ENCODE assay signal across 27 cellular contexts in the genomic region with DNA sequence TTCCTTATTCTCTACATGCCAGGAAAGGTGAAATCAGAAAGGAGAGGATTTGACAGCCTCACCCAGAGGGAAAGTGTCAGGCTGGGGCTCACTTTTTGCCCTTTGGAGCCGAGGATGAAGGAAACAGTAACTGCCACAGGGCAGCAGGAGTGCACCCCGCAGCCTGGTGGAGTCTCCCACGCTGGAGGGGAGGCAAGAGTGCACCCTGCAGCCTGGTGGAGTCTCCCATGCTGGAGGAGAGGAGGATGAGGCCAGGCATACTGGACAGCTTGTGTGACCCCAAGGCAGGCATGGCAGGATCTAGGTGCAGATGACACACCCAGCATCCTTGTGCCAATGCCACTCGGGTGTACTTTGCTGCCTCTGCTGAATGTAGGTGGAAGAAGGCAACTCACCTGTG.
"Had no signal": no experiment of that assay in that cellular context is flagged by ENCODE, and none has a peak within 500 bp of the region (broad histone marks: within the 10 kb centered on the region; RNA-seq: fewer than 3 reads in every experiment).

No MANE protein-coding gene starts in this region.

- H3K36me3 ChIP-seq: neural progenitor cell, neutrophil, pancreas, right lobe of liver, sigmoid colon, suprapubic skin, tibial artery, transverse colon, vagina had no signal

- H3K27me3 ChIP-seq: neural progenitor cell, neutrophil, pancreas, right lobe of liver, sigmoid colon, suprapubic skin, testis, transverse colon, vagina had no signal

- FAIRE-seq: pancreas, small intestine, urothelium cell line had no signal

- DNase-seq: naive B cell; natural killer cell; nucleus accumbens; psoas muscle; sigmoid colon; small intestine; stimulated activated CD4-positive, alpha-beta T cell treated with anti-CD3 and anti-CD28 coated beads, Interleukin-12 subunit alpha, Interleukin-12 subunit beta, amount 100 ng/mL, for 4 hours; stimulated activated CD4-positive, alpha-beta T cell treated with anti-CD3 and anti-CD28 coated beads, Interleukin-1b, Interleukin-23, amount 100 ng/mL, for 48 hours; stimulated activated CD4-positive, alpha-beta T cell treated with anti-CD3 and anti-CD28 coated beads, Interleukin-4, amount 100 ng/mL, for 1 hour; stimulated activated CD4-positive, alpha-beta T cell treated with anti-CD3 and anti-CD28 coated beads, Interleukin-4, amount 100 ng/mL, for 4 hours; stimulated activated CD8-positive, alpha-beta memory T cell treated with anti-CD3 and anti-CD28 coated beads, Interleukin-4, amount 100 ng/mL, for 48 hours; stimulated activated naive CD4-positive, alpha-beta T cell; stimulated activated naive CD8-positive, alpha-beta T cell treated with anti-CD3 and anti-CD28 coated beads, Interleukin-15, amount 100 ng/mL, for 72 hours; stimulated activated naive CD8-positive, alpha-beta T cell treated with anti-CD3 and anti-CD28 coated beads, Interleukin-15, Interleukin-2, amounts not matched to agents 100 U/mL and 50 U/mL, for 24 hours; substantia nigra; testis; tibial artery; transverse colon had no signal

- H3K27ac ChIP-seq: neural progenitor cell, neutrophil, pancreas, psoas muscle, right lobe of liver, sigmoid colon, suprapubic skin, testis, tibial artery, transverse colon, vagina had no signal

- H3K9me3 ChIP-seq: neutrophil, pancreas, psoas muscle, right lobe of liver, sigmoid colon, suprapubic skin, testis, transverse colon, vagina had no signal

- H3K4me2 ChIP-seq: neural progenitor cell had no signal

- H3K4me1 ChIP-seq: pancreas, psoas muscle, right lobe of liver, sigmoid colon, suprapubic skin, testis, tibial artery, transverse colon, vagina had no signal

- H3K4me3 ChIP-seq: neural progenitor cell, pancreas, psoas muscle, right lobe of liver, sigmoid colon, suprapubic skin, testis, tibial artery, transverse colon, vagina had no signal

- H2AFZ ChIP-seq: neural progenitor cell had no signal

- H3K9ac ChIP-seq: neural progenitor cell had no signal

- ATAC-seq: natural killer cell; pancreas; psoas muscle; right cardiac atrium; right lobe of liver; stimulated activated memory B cell treated with anti-CD40 and anti-IgM and Interleukin-4, amounts not matched to agents 10 μg/mL and 1 μg/mL and 100 μg/mL, for 72 hours; stimulated activated naive CD8-positive, alpha-beta T cell treated with anti-CD3 and anti-CD28 coated beads, Interleukin-15, amount 100 ng/mL, for 72 hours; stimulated activated naive CD8-positive, alpha-beta T cell treated with anti-CD3 and anti-CD28 coated beads, Interleukin-15, Interleukin-2, amounts not matched to agents 100 U/mL and 50 U/mL, for 24 hours had no signal
